In genomic region chr3:71584216-71585061, GRCh38 we compare ENCODE assay signal across 8 cellular contexts. TPM values are rescaled to one million over a fixed set of nuclear protein-coding genes. Genes with fewer than 3 reads are reported as not detected.
DNase-seq lines count a peak whose midpoint lies in the region; ATAC-seq and TF ChIP-seq lines count a peak whose summit lies in the region.

No MANE protein-coding gene starts in this region.

- H3K27me3 ChIP-seq in CD4-positive, alpha-beta T cell (ENCODE audit: control insufficient read depth, insufficient read depth, low read length), result no peaks in the 10 kb centered on the region

- DNase-seq in CD4-positive, alpha-beta T cell, result peak in 9 of 10 experiments; percentile 3 to 42 (median 11)
- no peak for DNase-seq in LNCaP clone FGC (ENCODE audit: low read depth)
- DNase-seq in activated B cell treated with CpG ODN at 0.5 μM for 24 hours, result no peak
- peak; percentile 79 for DNase-seq in choroid plexus epithelial cell (ENCODE audit: low read depth)
- DNase-seq in left kidney (ENCODE audit: low read depth, low spot score), result peak; percentile 88
- DNase-seq in stimulated activated CD4-positive, alpha-beta T cell treated with anti-CD3 and anti-CD28 coated beads, Interleukin-15, amount 100 ng/mL, for 48 hours (ENCODE audit: low read depth in 2 of 2), result peak; percentile 52
- DNase-seq in NCI-H774 (lab: John Stamatoyannopoulos, UW), result no peak

- peak overlapping the region; percentile 85 for H3K27ac Mint-ChIP-seq in CD4-positive, alpha-beta T cell
- peak overlapping the region; percentile 89 for H3K27ac Mint-ChIP-seq in activated B cell treated with CpG ODN at 0.5 μM for 24 hours

- no peaks in the 10 kb centered on the region for H3K27me3 Mint-ChIP-seq in CD4-positive, alpha-beta T cell
- no peaks in the 10 kb centered on the region for H3K27me3 Mint-ChIP-seq in activated B cell treated with CpG ODN at 0.5 μM for 24 hours

- peak overlapping the region; percentile 80 for H3K27ac ChIP-seq in CD4-positive, alpha-beta T cell (ENCODE audit: low read depth, low read length)

- POLR2A ChIA-PET in CD4-positive, alpha-beta T cell (lab: Charles Lee), result interaction anchor here (0.7 to 2.3 kb wide), 9 partner anchors 101 to 520 kb away, joined by 3 to 10 read pairs (median 4); no protein-coding TSS in a partner anchor
- POLR2A ChIA-PET in activated B cell treated with CpG ODN at 0.5 μM for 24 hours (lab: Charles Lee), result interaction anchor here (0.6 to 6.0 kb wide), 22 partner anchors 17 to 522 kb away, joined by 3 to 103 read pairs (median 7); no protein-coding TSS in a partner anchor

- H3K4me3 Mint-ChIP-seq in CD4-positive, alpha-beta T cell, result peak overlapping the region; percentile 90
- H3K4me3 Mint-ChIP-seq in activated B cell treated with CpG ODN at 0.5 μM for 24 hours, result peak overlapping the region; percentile 91

- peak; percentile 31 for ATAC-seq in CD4-positive, alpha-beta T cell (ENCODE audit: poor library complexity)
- ATAC-seq in activated B cell treated with CpG ODN at 0.5 μM for 24 hours (ENCODE audit: low read depth), result no peak
- no peak for ATAC-seq in GM18520 (IDR thresholded peaks at IDR 0.05; ENCODE audit: unreplicated experiment)

- no peak for TF ChIP-seq CTCF in CD4-positive, alpha-beta T cell (IDR thresholded peaks at IDR 0.05)
- TF ChIP-seq CTCF in LNCaP clone FGC (IDR thresholded peaks at IDR 0.05; ENCODE audit: control insufficient read depth, extremely low read depth, insufficient read depth) (no peak), activated B cell treated with CpG ODN at 0.5 μM for 24 hours (IDR thresholded peaks at IDR 0.05) (no peak), choroid plexus epithelial cell (conservative IDR thresholded peaks at IDR 0.05; ENCODE audit: low read depth, low read length) (no peak)

- H3K4me3 ChIP-seq in LNCaP clone FGC (ENCODE audit: low read depth, low read length), result peak overlapping the region; percentile 86
- peak overlapping the region; percentile 86 for H3K4me3 ChIP-seq in choroid plexus epithelial cell (ENCODE audit: low read depth, low read length)

- H3K9me3 ChIP-seq in CD4-positive, alpha-beta T cell (ENCODE audit: control insufficient read depth, low read length), result no peaks in the 10 kb centered on the region

- intact Hi-C loops in CD4-positive, alpha-beta T cell (cut with DNase I, micrococcal nuclease), result loop anchor here (1.0 to 10.0 kb wide), 20 partner anchors 72 to 1517 kb away; partner anchors contain the start of genes PPP4R2 (in 1 of the 2) and SHQ1 (in 1 of the 2)
- intact Hi-C loops in activated B cell treated with CpG ODN at 0.5 μM for 24 hours (cut with micrococcal nuclease), result loop anchor here (1.0 to 10.0 kb wide), 5 partner anchors 72 to 1520 kb away; no protein-coding TSS in a partner anchor

- H3K4me1 Mint-ChIP-seq in CD4-positive, alpha-beta T cell (ENCODE audit: low read depth), result peaks cover 45% of the 10 kb centered on the region
- peaks cover 49% of the 10 kb centered on the region for H3K4me1 Mint-ChIP-seq in activated B cell treated with CpG ODN at 0.5 μM for 24 hours

- no peaks in the 10 kb centered on the region for H3K9me3 Mint-ChIP-seq in CD4-positive, alpha-beta T cell
- H3K9me3 Mint-ChIP-seq in activated B cell treated with CpG ODN at 0.5 μM for 24 hours, result no peaks in the 10 kb centered on the region

- H3K36me3 Mint-ChIP-seq in CD4-positive, alpha-beta T cell (ENCODE audit: low read depth), result peaks cover 27% of the 10 kb centered on the region
- H3K36me3 Mint-ChIP-seq in activated B cell treated with CpG ODN at 0.5 μM for 24 hours (ENCODE audit: low read depth), result peaks cover 22% of the 10 kb centered on the region

- CTCF ChIA-PET in CD4-positive, alpha-beta T cell (lab: Charles Lee), result interaction anchor here (0.6 kb wide), 1 partner anchor 23 kb away, joined by 4 read pairs; no protein-coding TSS in a partner anchor
- CTCF ChIA-PET in activated B cell treated with CpG ODN at 0.5 μM for 24 hours (lab: Charles Lee), result interaction anchor here (0.5 to 2.1 kb wide), 9 partner anchors 55 to 1052 kb away, joined by 3 to 10 read pairs (median 4); no protein-coding TSS in a partner anchor

RNA-seq across cellular contexts. Expression of gene FOXP1, which starts 0.9 kb away (rescaled TPM):
- total RNA-seq in CD4-positive, alpha-beta T cell, result 100 to 1,000 TPM; 493 to 508 TPM
- total RNA-seq in activated B cell treated with CpG ODN at 0.5 μM for 24 hours, result 491 and 563 TPM in 2 replicates

Comparison
In these comparisons a context has a peak if more than half of its experiments do, and no peak if none do; other contexts are left out.
1. DNase-seq: peak in CD4-positive, alpha-beta T cell (9 of 10), choroid plexus epithelial cell (single experiment), left kidney (single experiment) and stimulated activated CD4-positive, alpha-beta T cell treated with anti-CD3 and anti-CD28 coated beads, Interleukin-15, amount 100 ng/mL, for 48 hours (2 of 2); none in LNCaP clone FGC (single experiment), activated B cell treated with CpG ODN at 0.5 μM for 24 hours (single experiment) and NCI-H774 (single experiment).